24 cellular contexts compared by ENCODE assay signal in genomic region chr2:33129261-33129660, GRCh38.
"Had no signal": no experiment of that assay in that cellular context is flagged by ENCODE, and none has a peak within 500 bp of the region (broad histone marks: within the 10 kb centered on the region; RNA-seq: fewer than 3 reads in every experiment).

No MANE protein-coding gene starts in this region.

- DNase-seq: activated CD4-positive, alpha-beta T cell treated with anti-CD3 and anti-CD28 coated beads for 4 hours; activated CD4-positive, alpha-beta T cell treated with anti-CD3 and anti-CD28 coated beads, Interleukin-2, amount 50 U/mL, for 4 hours; activated naive CD4-positive, alpha-beta T cell; activated T-cell treated with anti-CD3 and anti-CD28 coated beads for 4 hours; activated T-cell treated with anti-CD3 and anti-CD28 coated beads, Interleukin-2, amount 50 U/mL, for 72 hours; aorta; cortex of kidney; effector memory CD8-positive, alpha-beta T cell; foreskin melanocyte; islet precursor cell; naive B cell; nephron progenitor cell; pancreas; psoas muscle; stimulated activated CD4-positive, alpha-beta T cell treated with anti-CD3 and anti-CD28 coated beads, Interleukin-15, amount 100 ng/mL, for 24 hours; stimulated activated naive CD4-positive, alpha-beta T cell; SW 1271; T-helper 9 cell; upper lobe of left lung had no signal

- H3K4me1 ChIP-seq: pancreas had no signal

- FAIRE-seq: endothelial cell of umbilical vein, pancreas, TTC549 had no signal

- H3K27ac ChIP-seq: pancreas, psoas muscle, upper lobe of left lung, VCaP had no signal

- H3K27me3 ChIP-seq: cardiac muscle cell, pancreas, upper lobe of left lung had no signal

- ATAC-seq: activated naive CD4-positive, alpha-beta T cell treated with anti-CD3 and anti-CD28 coated beads, Interleukin-2, amount 50 U/mL, for 72 hours; activated T-cell treated with anti-CD3 and anti-CD28 coated beads, Interleukin-2, amount 50 U/mL, for 72 hours; effector memory CD8-positive, alpha-beta T cell; pancreas; psoas muscle had no signal

- H3K4me3 ChIP-seq: cardiac muscle cell, pancreas, psoas muscle, upper lobe of left lung had no signal

- H3K36me3 ChIP-seq: pancreas, upper lobe of left lung had no signal

- H3K9me3 ChIP-seq: pancreas, psoas muscle, upper lobe of left lung had no signal
